ENCODE assay signal across 6 cellular contexts in the genomic region with DNA sequence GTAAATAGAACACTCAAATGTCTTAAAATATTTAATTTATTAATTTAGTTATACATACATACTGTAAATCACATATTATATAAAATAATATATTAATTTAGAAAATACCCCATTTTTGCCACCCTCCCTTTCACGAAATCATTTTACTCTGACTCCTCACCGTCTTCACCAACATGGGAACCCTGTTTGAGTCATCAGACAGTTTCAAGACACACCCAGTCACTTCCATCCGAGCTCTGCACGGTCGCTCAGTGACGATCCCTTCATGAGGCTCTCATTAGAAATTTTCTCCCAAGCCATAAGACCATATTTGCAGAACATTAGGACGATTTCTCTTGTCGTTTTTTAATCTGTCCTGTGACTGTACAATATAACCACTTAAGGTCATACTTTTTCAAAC. TPM values are rescaled to one million over a fixed set of nuclear protein-coding genes. Genes with fewer than 3 reads are reported as not detected.
"Had no signal": no experiment of that assay in that cellular context is flagged by ENCODE, and none has a peak within 500 bp of the region (broad histone marks: within the 10 kb centered on the region; RNA-seq: fewer than 3 reads in every experiment).

No MANE protein-coding gene starts in this region.

- H3K9me3 Mint-ChIP-seq: GM23338 had no signal

- ATAC-seq: GM23338 had no signal

- DNase-seq: H9, HCEC 1CT, IMR-90 had no signal

- H3K4me3 Mint-ChIP-seq: GM23338, H9 had no signal

- H3K27ac Mint-ChIP-seq: GM23338, H9 had no signal

RNA-seq across cellular contexts. Expression of gene PNMA6F, which starts 26.9 kb away (rescaled TPM):
- total RNA-seq: H9, HT-29, IMR-90 had no signal

RNA-seq across cellular contexts. Expression of gene PNMA6E, which starts 52.7 kb away (rescaled TPM):
- total RNA-seq: GM23338, H1, H9, HT-29, IMR-90 had no signal
